Comparison of ENCODE assay signal across 25 cellular contexts in genomic region chr9:100268271-100268670, GRCh38.
"Had no signal": no experiment of that assay in that cellular context is flagged by ENCODE, and none has a peak within 500 bp of the region (broad histone marks: within the 10 kb centered on the region; RNA-seq: fewer than 3 reads in every experiment).

No MANE protein-coding gene starts in this region.

- H3K4me1 ChIP-seq: colonic mucosa, esophagus muscularis mucosa, esophagus squamous epithelium, foreskin keratinocyte, gastrocnemius medialis, gastroesophageal sphincter, heart left ventricle, heart right ventricle had no signal

- H3K27me3 ChIP-seq: colonic mucosa, dorsolateral prefrontal cortex, esophagus muscularis mucosa, esophagus squamous epithelium, foreskin keratinocyte, gastrocnemius medialis, gastroesophageal sphincter, heart left ventricle, heart right ventricle had no signal

- H3K9me3 Mint-ChIP-seq: dendritic cell treated with granulocyte-macrophage colony-stimulating factor and Interleukin-4, amounts not matched to agents 40 ng/mL and 50 ng/mL, for 4 days; effector memory CD8-positive, alpha-beta T cell had no signal

- H3K9me3 ChIP-seq: colonic mucosa, esophagus muscularis mucosa, esophagus squamous epithelium, gastrocnemius medialis, gastroesophageal sphincter, heart left ventricle, heart right ventricle had no signal

- H3K4me3 Mint-ChIP-seq: dendritic cell treated with granulocyte-macrophage colony-stimulating factor and Interleukin-4, amounts not matched to agents 40 ng/mL and 50 ng/mL, for 4 days; effector memory CD8-positive, alpha-beta T cell; endodermal cell had no signal

- H3K27me3 Mint-ChIP-seq: dendritic cell treated with granulocyte-macrophage colony-stimulating factor and Interleukin-4, amounts not matched to agents 40 ng/mL and 50 ng/mL, for 4 days; effector memory CD8-positive, alpha-beta T cell had no signal

- H3K27ac Mint-ChIP-seq: dendritic cell treated with granulocyte-macrophage colony-stimulating factor and Interleukin-4, amounts not matched to agents 40 ng/mL and 50 ng/mL, for 4 days; effector memory CD8-positive, alpha-beta T cell; endodermal cell had no signal

- H3K27ac ChIP-seq: colonic mucosa, coronary artery, dorsolateral prefrontal cortex, epithelial cell of prostate, esophagus muscularis mucosa, esophagus squamous epithelium, foreskin keratinocyte, gastrocnemius medialis, gastroesophageal sphincter, heart left ventricle, heart right ventricle had no signal

- ATAC-seq: effector memory CD8-positive, alpha-beta T cell; esophagus mucosa; foreskin keratinocyte; gastrocnemius medialis; gastroesophageal sphincter; heart left ventricle; heart right ventricle had no signal

- H3K4me1 Mint-ChIP-seq: endodermal cell had no signal

- DNase-seq: colonic mucosa; cortex of kidney; dermis blood vessel endothelial cell; dorsolateral prefrontal cortex; effector CD4-positive, alpha-beta T cell; effector CD8-positive, alpha-beta T cell; effector memory CD4-positive, alpha-beta T cell; effector memory CD8-positive, alpha-beta T cell; endodermal cell; erythroblast; esophagus squamous epithelium; foreskin fibroblast; foreskin keratinocyte; foreskin melanocyte; gastrocnemius medialis; glutamatergic neuron; head of caudate nucleus; heart left ventricle; heart right ventricle had no signal

- H3K4me3 ChIP-seq: colonic mucosa, coronary artery, dorsolateral prefrontal cortex, esophagus muscularis mucosa, esophagus squamous epithelium, gastrocnemius medialis, gastroesophageal sphincter, heart left ventricle, heart right ventricle had no signal

- H3K36me3 ChIP-seq: colonic mucosa had no signal
